In the genomic region with DNA sequence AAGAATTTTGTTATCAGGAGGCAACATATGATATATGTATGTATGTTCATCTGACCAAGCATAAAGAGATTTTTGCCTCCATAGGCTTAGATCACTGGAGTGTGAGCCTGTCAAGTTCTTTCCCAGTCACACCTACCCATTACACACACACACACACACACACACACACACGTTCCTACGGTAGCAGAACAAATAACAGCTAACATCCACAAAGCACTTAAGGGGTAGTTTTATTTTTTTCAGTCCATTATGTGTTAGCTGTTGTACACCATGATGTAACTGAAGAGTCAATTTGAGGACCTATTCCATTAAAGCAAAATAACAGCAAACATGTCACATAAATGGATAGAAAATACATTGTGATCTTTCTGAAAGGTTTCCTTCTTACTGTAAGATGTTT, we compare ENCODE assay signal across 1 cellular context.
TF ChIP-seq lines count a peak whose summit lies in the region.

No MANE protein-coding gene starts in this region.

TF ChIP-seq in GM12878, 131 proteins besides CTCF, POLR2A, EP300 and RAD21 (continued from another document):
- TF ChIP-seq, protein P1, sequence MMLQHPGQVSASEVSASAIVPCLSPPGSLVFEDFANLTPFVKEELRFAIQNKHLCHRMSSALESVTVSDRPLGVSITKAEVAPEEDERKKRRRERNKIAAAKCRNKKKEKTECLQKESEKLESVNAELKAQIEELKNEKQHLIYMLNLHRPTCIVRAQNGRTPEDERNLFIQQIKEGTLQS (IDR thresholded peaks at IDR 0.05; ENCODE audit: borderline replicate concordance, extremely low read depth, low read depth, low read length), result no peak
- TF ChIP-seq GABPA (IDR thresholded peaks at IDR 0.05; ENCODE audit: low read depth) (no peak), MEF2B (IDR thresholded peaks at IDR 0.05; ENCODE audit: partially characterized antibody, poor library complexity, severe bottlenecking) (no peak), CBFB (IDR thresholded peaks at IDR 0.05; ENCODE audit: low read depth) (no peak), ZNF384 (IDR thresholded peaks at IDR 0.05; ENCODE audit: borderline replicate concordance, low read depth, low read length) (no peak), FOS (IDR thresholded peaks at IDR 0.05; ENCODE audit: borderline replicate concordance, extremely low read depth, insufficient read length) (no peak)
- TF ChIP-seq, protein P2, sequence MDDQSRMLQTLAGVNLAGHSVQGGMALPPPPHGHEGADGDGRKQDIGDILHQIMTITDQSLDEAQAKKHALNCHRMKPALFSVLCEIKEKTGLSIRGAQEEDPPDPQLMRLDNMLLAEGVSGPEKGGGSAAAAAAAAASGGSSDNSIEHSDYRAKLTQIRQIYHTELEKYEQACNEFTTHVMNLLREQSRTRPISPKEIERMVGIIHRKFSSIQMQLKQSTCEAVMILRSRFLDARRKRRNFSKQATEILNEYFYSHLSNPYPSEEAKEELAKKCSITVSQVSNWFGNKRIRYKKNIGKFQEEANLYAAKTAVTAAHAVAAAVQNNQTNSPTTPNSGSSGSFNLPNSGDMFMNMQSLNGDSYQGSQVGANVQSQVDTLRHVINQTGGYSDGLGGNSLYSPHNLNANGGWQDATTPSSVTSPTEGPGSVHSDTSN (IDR thresholded peaks at IDR 0.05; ENCODE audit: insufficient replicate concordance, low read depth, low read length), result no peak
- TF ChIP-seq, protein P3, sequence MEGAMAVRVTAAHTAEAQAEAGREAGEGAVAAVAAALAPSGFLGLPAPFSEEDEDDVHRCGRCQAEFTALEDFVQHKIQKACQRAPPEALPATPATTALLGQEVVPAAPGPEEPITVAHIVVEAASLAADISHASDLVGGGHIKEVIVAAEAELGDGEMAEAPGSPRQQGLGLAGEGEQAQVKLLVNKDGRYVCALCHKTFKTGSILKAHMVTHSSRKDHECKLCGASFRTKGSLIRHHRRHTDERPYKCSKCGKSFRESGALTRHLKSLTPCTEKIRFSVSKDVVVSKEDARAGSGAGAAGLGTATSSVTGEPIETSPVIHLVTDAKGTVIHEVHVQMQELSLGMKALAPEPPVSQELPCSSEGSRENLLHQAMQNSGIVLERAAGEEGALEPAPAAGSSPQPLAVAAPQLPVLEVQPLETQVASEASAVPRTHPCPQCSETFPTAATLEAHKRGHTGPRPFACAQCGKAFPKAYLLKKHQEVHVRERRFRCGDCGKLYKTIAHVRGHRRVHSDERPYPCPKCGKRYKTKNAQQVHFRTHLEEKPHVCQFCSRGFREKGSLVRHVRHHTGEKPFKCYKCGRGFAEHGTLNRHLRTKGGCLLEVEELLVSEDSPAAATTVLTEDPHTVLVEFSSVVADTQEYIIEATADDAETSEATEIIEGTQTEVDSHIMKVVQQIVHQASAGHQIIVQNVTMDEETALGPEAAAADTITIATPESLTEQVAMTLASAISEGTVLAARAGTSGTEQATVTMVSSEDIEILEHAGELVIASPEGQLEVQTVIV (IDR thresholded peaks at IDR 0.05; ENCODE audit: borderline replicate concordance, partially characterized antibody), result no peak
- TF ChIP-seq, protein P4, sequence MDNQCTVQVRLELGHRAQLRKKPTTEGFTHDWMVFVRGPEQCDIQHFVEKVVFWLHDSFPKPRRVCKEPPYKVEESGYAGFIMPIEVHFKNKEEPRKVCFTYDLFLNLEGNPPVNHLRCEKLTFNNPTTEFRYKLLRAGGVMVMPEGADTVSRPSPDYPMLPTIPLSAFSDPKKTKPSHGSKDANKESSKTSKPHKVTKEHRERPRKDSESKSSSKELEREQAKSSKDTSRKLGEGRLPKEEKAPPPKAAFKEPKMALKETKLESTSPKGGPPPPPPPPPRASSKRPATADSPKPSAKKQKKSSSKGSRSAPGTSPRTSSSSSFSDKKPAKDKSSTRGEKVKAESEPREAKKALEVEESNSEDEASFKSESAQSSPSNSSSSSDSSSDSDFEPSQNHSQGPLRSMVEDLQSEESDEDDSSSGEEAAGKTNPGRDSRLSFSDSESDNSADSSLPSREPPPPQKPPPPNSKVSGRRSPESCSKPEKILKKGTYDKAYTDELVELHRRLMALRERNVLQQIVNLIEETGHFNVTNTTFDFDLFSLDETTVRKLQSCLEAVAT (IDR thresholded peaks at IDR 0.05), result no peak
- TF ChIP-seq, protein P5, sequence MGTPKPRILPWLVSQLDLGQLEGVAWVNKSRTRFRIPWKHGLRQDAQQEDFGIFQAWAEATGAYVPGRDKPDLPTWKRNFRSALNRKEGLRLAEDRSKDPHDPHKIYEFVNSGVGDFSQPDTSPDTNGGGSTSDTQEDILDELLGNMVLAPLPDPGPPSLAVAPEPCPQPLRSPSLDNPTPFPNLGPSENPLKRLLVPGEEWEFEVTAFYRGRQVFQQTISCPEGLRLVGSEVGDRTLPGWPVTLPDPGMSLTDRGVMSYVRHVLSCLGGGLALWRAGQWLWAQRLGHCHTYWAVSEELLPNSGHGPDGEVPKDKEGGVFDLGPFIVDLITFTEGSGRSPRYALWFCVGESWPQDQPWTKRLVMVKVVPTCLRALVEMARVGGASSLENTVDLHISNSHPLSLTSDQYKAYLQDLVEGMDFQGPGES (IDR thresholded peaks at IDR 0.05), result no peak
